1 cellular context compared by ENCODE assay signal in the genomic region with DNA sequence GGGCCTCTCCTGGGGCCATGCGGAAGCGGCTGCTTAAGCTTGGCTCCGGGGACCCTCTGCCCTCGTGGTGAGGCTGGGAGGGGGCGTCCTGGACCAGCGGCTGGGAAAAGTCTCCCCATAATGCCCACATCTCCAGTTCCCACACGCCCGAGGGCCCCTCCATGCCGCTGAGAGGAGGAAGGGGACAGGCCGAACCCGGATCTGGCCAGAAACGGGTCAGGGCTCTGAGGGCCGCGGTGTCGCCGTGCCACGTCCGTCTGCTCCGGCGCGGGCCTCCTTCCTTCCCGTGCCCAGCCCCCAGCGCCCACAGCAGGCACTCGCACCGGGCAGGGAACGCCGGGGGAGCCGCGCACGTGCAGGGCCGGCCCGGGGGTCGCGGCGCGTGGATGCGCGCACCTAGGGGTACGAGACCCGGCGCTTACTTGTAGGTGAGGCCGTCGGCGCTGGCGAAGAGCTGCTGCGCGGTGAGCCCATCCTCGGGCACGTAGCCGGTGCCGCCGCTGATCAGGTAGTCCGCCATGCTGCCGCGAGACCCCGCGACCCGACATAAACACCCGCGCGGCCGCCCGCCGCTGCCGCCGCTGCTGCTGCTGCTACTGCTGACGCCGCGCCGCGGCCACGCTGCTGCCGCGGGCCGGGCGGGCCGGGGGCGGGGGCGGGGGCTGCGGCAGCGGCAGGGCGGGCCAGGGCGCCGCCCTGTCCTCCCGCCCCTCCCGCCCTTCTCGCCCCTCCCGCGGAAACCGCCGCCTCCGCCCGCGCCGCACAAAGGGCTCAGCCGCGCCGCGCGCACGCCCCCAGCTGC.
TF ChIP-seq lines count a peak whose summit lies in the region.

No MANE protein-coding gene starts in this region.

TF ChIP-seq in GM12878, 131 proteins besides CTCF, POLR2A, EP300 and RAD21 (continued from another document):
- TF ChIP-seq, protein P1, sequence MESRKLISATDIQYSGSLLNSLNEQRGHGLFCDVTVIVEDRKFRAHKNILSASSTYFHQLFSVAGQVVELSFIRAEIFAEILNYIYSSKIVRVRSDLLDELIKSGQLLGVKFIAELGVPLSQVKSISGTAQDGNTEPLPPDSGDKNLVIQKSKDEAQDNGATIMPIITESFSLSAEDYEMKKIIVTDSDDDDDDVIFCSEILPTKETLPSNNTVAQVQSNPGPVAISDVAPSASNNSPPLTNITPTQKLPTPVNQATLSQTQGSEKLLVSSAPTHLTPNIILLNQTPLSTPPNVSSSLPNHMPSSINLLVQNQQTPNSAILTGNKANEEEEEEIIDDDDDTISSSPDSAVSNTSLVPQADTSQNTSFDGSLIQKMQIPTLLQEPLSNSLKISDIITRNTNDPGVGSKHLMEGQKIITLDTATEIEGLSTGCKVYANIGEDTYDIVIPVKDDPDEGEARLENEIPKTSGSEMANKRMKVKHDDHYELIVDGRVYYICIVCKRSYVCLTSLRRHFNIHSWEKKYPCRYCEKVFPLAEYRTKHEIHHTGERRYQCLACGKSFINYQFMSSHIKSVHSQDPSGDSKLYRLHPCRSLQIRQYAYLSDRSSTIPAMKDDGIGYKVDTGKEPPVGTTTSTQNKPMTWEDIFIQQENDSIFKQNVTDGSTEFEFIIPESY (IDR thresholded peaks at IDR 0.05): no peak
- TF ChIP-seq SMAD1 (IDR thresholded peaks at IDR 0.05; ENCODE audit: low read depth, partially characterized antibody) (no peak), YY1 (IDR thresholded peaks at IDR 0.05; ENCODE audit: low read depth, low read length) (peak; percentile 59; the same call in 1 of the 2 replicates), IKZF1 (conservative IDR thresholded peaks at IDR 0.05) (peak; percentile 75), SMARCA5 (IDR thresholded peaks at IDR 0.05) (peak; percentile 57; the same call in 1 of the 2 replicates), GATAD2B (conservative IDR thresholded peaks at IDR 0.05; ENCODE audit: low read depth) (peak; percentile 81), MXI1 (IDR thresholded peaks at IDR 0.05; ENCODE audit: low read depth, low read length) (peak; percentile 42; the same call in 1 of the 2 replicates), SPI1 (IDR thresholded peaks at IDR 0.05; ENCODE audit: borderline replicate concordance, insufficient read depth, low read depth, low read length) (no peak), EGR1 (IDR thresholded peaks at IDR 0.05; ENCODE audit: borderline replicate concordance in 1 of 2, low read depth in 2 of 2, low read length in 2 of 2) (peak in 1 of 2 experiments; percentile 58; a peak in 1 of 3 replicates), HDAC6 (IDR thresholded peaks at IDR 0.05; ENCODE audit: unreplicated experiment) (no peak), BMI1 (IDR thresholded peaks at IDR 0.05; ENCODE audit: borderline replicate concordance) (no peak), BHLHE40 (IDR thresholded peaks at IDR 0.05; ENCODE audit: borderline replicate concordance in 1 of 2, low read depth in 2 of 2, low read length in 1 of 2) (peak; percentile 74 to 96), BACH1 (IDR thresholded peaks at IDR 0.05; ENCODE audit: borderline replicate concordance) (0 out of 2 replicates have a peak, but pooled peaks have one; percentile 35), LARP7 (IDR thresholded peaks at IDR 0.05) (peak; percentile 84), NR2F1 (conservative IDR thresholded peaks at IDR 0.05) (peak; percentile 67)
- TF ChIP-seq, protein P2, sequence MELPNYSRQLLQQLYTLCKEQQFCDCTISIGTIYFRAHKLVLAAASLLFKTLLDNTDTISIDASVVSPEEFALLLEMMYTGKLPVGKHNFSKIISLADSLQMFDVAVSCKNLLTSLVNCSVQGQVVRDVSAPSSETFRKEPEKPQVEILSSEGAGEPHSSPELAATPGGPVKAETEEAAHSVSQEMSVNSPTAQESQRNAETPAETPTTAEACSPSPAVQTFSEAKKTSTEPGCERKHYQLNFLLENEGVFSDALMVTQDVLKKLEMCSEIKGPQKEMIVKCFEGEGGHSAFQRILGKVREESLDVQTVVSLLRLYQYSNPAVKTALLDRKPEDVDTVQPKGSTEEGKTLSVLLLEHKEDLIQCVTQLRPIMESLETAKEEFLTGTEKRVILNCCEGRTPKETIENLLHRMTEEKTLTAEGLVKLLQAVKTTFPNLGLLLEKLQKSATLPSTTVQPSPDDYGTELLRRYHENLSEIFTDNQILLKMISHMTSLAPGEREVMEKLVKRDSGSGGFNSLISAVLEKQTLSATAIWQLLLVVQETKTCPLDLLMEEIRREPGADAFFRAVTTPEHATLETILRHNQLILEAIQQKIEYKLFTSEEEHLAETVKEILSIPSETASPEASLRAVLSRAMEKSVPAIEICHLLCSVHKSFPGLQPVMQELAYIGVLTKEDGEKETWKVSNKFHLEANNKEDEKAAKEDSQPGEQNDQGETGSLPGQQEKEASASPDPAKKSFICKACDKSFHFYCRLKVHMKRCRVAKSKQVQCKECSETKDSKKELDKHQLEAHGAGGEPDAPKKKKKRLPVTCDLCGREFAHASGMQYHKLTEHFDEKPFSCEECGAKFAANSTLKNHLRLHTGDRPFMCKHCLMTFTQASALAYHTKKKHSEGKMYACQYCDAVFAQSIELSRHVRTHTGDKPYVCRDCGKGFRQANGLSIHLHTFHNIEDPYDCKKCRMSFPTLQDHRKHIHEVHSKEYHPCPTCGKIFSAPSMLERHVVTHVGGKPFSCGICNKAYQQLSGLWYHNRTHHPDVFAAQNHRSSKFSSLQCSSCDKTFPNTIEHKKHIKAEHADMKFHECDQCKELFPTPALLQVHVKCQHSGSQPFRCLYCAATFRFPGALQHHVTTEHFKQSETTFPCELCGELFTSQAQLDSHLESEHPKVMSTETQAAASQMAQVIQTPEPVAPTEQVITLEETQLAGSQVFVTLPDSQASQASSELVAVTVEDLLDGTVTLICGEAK (IDR thresholded peaks at IDR 0.05; ENCODE audit: borderline replicate concordance): peak; percentile 31; the same call in 1 of the 2 replicates
- TF ChIP-seq, protein P3, sequence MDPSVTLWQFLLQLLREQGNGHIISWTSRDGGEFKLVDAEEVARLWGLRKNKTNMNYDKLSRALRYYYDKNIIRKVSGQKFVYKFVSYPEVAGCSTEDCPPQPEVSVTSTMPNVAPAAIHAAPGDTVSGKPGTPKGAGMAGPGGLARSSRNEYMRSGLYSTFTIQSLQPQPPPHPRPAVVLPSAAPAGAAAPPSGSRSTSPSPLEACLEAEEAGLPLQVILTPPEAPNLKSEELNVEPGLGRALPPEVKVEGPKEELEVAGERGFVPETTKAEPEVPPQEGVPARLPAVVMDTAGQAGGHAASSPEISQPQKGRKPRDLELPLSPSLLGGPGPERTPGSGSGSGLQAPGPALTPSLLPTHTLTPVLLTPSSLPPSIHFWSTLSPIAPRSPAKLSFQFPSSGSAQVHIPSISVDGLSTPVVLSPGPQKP (IDR thresholded peaks at IDR 0.05; ENCODE audit: low read depth, low read length): no peak
- TF ChIP-seq, protein P4, sequence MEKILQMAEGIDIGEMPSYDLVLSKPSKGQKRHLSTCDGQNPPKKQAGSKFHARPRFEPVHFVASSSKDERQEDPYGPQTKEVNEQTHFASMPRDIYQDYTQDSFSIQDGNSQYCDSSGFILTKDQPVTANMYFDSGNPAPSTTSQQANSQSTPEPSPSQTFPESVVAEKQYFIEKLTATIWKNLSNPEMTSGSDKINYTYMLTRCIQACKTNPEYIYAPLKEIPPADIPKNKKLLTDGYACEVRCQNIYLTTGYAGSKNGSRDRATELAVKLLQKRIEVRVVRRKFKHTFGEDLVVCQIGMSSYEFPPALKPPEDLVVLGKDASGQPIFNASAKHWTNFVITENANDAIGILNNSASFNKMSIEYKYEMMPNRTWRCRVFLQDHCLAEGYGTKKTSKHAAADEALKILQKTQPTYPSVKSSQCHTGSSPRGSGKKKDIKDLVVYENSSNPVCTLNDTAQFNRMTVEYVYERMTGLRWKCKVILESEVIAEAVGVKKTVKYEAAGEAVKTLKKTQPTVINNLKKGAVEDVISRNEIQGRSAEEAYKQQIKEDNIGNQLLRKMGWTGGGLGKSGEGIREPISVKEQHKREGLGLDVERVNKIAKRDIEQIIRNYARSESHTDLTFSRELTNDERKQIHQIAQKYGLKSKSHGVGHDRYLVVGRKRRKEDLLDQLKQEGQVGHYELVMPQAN (conservative IDR thresholded peaks at IDR 0.05): peak; percentile 56
